Comparison of ENCODE assay signal across 16 cellular contexts in genomic region chr2:160878622-160879021, GRCh38.
DNase-seq lines count a peak whose midpoint lies in the region; ATAC-seq and TF ChIP-seq lines count a peak whose summit lies in the region.
"Had no signal": no experiment of that assay in that cellular context is flagged by ENCODE, and none has a peak within 500 bp of the region (broad histone marks: within the 10 kb centered on the region; RNA-seq: fewer than 3 reads in every experiment).

No MANE protein-coding gene starts in this region.

- H3K4me1 Mint-ChIP-seq in neural progenitor cell, result peaks cover 6% of the 10 kb centered on the region
- H3K4me1 Mint-ChIP-seq: CD14-positive monocyte had no signal

- DNase-seq in A673 (ENCODE audit: low spot score) (peak; percentile 83), fibroblast of pulmonary artery (ENCODE audit: low read depth) (peak; percentile 70), neural progenitor cell (ENCODE audit: low spot score) (peak; percentile 68)
- DNase-seq: CD8-positive, alpha-beta T cell; COR-L47; DMS153; DMS79 treated with DMSO at 0.1 percent for 48 hours; EL; HCEC 1CT; HFFc6 had no signal

- H3K4me1 ChIP-seq in A673 (ENCODE audit: insufficient read depth, low read length, poor library complexity, severe bottlenecking) (no peaks in the 10 kb centered on the region), neural progenitor cell (peaks cover 9% of the 10 kb centered on the region)

- peak overlapping the region; percentile 15 for H3K27ac Mint-ChIP-seq in neural progenitor cell
- H3K27ac Mint-ChIP-seq: CD14-positive monocyte; CD8-positive, alpha-beta T cell; HFFc6 had no signal

- no peaks in the 10 kb centered on the region for H3K27me3 ChIP-seq in A673 (replicated peaks; ENCODE audit: insufficient read depth, low read depth, low read length, poor library complexity)
- no peaks in the 10 kb centered on the region for H3K27me3 ChIP-seq in neural progenitor cell

- H4K20me1 ChIP-seq in neural progenitor cell (ENCODE audit: low read depth), result no peaks in the 10 kb centered on the region

- H3K36me3 Mint-ChIP-seq in neural progenitor cell, result no peaks in the 10 kb centered on the region
- H3K36me3 Mint-ChIP-seq: CD14-positive monocyte; CD8-positive, alpha-beta T cell had no signal

- no peak overlapping the region for H3K4me2 ChIP-seq in neural progenitor cell
- H3K4me2 ChIP-seq: A549 had no signal

- POLR2A ChIA-PET in A673 (lab: Charles Lee; ENCODE audit: low non-redundant PET), result no interaction called here

- no peaks in the 10 kb centered on the region for H3K9me3 ChIP-seq in A673 (ENCODE audit: low read depth, low read length, poor library complexity, severe bottlenecking)
- H3K9me3 ChIP-seq in neural progenitor cell (ENCODE audit: low read depth), result no peaks in the 10 kb centered on the region
- H3K9me3 ChIP-seq: A549 had no signal

- no peaks in the 10 kb centered on the region for H3K79me2 ChIP-seq in neural progenitor cell (ENCODE audit: low read depth)

- H2AFZ ChIP-seq in neural progenitor cell (replicated peaks), result no peak overlapping the region

- TF ChIP-seq CTCF in A673 (conservative IDR thresholded peaks at IDR 0.05; ENCODE audit: low read depth, low read length), result no peak
- no peak for TF ChIP-seq CTCF in fibroblast of pulmonary artery (IDR thresholded peaks at IDR 0.05; ENCODE audit: low read length, missing control alignments)
- no peak for TF ChIP-seq CTCF in neural progenitor cell (IDR thresholded peaks at IDR 0.05)

- H3F3A ChIP-seq in neural progenitor cell (ENCODE audit: low read depth), result peaks cover 15% of the 10 kb centered on the region

- H3K27ac ChIP-seq in A673 (ENCODE audit: low read depth, low read length, poor library complexity, severe bottlenecking) (no peak overlapping the region), neural progenitor cell (peak overlapping the region; percentile 26)
- H3K27ac ChIP-seq: A549, HL-60 had no signal

- no peak for ATAC-seq in HG02981 (IDR thresholded peaks at IDR 0.05; ENCODE audit: unreplicated experiment)
- ATAC-seq in GM18517 (IDR thresholded peaks at IDR 0.05; ENCODE audit: unreplicated experiment), result no peak
- ATAC-seq: A549; CD8-positive, alpha-beta T cell had no signal

- CTCF ChIA-PET in A673 (lab: Charles Lee), result no interaction called here

- H3K36me3 ChIP-seq in A673 (ENCODE audit: insufficient read depth, low read length, poor library complexity, severe bottlenecking) (no peaks in the 10 kb centered on the region), neural progenitor cell (no peaks in the 10 kb centered on the region)

- H3K9ac ChIP-seq in neural progenitor cell, result no peak overlapping the region

- peaks cover 2% of the 10 kb centered on the region for H3K27me3 Mint-ChIP-seq in neural progenitor cell (ENCODE audit: insufficient read depth, low read depth)

- intact Hi-C loops in A673 (cut with micrococcal nuclease; ENCODE audit: unreplicated experiment), result no loop called here

- H3K4me3 ChIP-seq in A673 (ENCODE audit: low read depth, low read length, poor library complexity, severe bottlenecking), result no peak overlapping the region
- no peak overlapping the region for H3K4me3 ChIP-seq in fibroblast of pulmonary artery (replicated peaks; ENCODE audit: low read depth, low read length)
- H3K4me3 ChIP-seq in neural progenitor cell, result no peak overlapping the region
- H3K4me3 ChIP-seq: A549 had no signal

- no TSS peak for BruUV-seq in A673 (replicated peaks; lab: Mats Ljungman, UMichigan)

- no peak overlapping the region for H3K4me3 Mint-ChIP-seq in neural progenitor cell
- H3K4me3 Mint-ChIP-seq: CD14-positive monocyte; CD8-positive, alpha-beta T cell; HFFc6 had no signal

- peaks cover 12% of the 10 kb centered on the region for H3K9me3 Mint-ChIP-seq in neural progenitor cell
- H3K9me3 Mint-ChIP-seq: CD8-positive, alpha-beta T cell; HFFc6 had no signal

TF ChIP-seq in PFSK-1, 5 proteins besides CTCF, POLR2A, EP300 and RAD21:
- TF ChIP-seq POLR2AphosphoS5 (IDR thresholded peaks at IDR 0.05; ENCODE audit: low read depth, low read length) (no peak), SIN3A (IDR thresholded peaks at IDR 0.05; ENCODE audit: borderline replicate concordance, insufficient read depth, low read length) (0 out of 2 replicates have a peak, but pooled peaks have one; percentile 30), FOXP2 (optimal IDR thresholded peaks at IDR 0.05; ENCODE audit: borderline replicate concordance, extremely low read depth, extremely low read length, insufficient read depth) (no peak), REST (IDR thresholded peaks at IDR 0.05; ENCODE audit: insufficient read depth in 1 of 2, low read depth in 2 of 2, low read length in 2 of 2) (no peak), TAF1 (IDR thresholded peaks at IDR 0.05; ENCODE audit: borderline replicate concordance, insufficient read depth, low read length) (no peak)
